ENCODE assay signal across 8 cellular contexts in the genomic region with DNA sequence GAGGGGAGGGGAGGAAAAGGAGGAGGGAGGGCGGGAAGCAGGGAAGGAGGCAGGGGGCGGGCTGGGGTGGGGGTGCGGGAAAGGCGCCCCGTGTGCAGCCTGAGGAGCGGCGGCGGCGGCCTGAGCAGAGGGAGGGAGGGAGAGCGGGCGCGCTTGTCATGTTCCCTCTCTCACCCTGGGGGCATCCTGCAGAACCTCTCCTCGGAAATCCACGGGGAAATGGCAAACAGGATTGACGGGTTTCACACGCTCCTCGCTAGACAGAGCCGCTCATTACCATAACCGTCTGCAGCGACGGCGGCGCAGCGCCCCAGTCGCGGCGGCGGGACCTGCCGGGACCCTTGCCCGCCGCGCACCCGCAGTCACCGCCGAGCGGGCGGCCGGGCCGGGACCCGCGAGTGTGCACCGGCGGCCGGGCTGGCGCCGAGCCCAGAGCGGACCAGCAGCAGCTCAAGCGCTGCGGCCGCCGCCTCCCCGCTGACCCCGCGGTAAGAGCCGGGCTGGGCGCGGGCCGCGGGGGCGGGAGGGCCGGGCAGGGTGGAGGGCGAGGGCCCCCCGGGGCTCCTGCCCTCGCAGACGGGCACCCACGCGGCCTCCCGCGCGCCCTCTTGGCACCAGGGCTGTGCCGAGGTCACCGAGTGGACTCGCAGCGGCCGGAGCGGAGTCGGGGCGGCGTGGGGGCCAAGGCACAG. TPM values are rescaled to one million over a fixed set of nuclear protein-coding genes. Genes with fewer than 3 reads are reported as not detected.
A peak's percentile ranks its signal among the peaks of the same experiment; 100 is the strongest.
DNase-seq lines count a peak whose midpoint lies in the region; ATAC-seq, FAIRE-seq and TF ChIP-seq lines count a peak whose summit lies in the region.

A gene (plus strand): TSS at position 273 of the 692 bp plus-strand sequence. CDS start 5,165 bp downstream, outside the sequence.

- WGBS in right cardiac atrium, result under 1% methylated on average over 79 of the region's 79 CpGs

- H3K4me2 ChIP-seq in OCI-LY7 (ENCODE audit: low read length), result no peak within 1 kb of the TSS

- intact Hi-C loops in right cardiac atrium (cut with DNase I), result loop anchor here in 2 of 4 donors (5.0 to 10.0 kb wide), 2 partner anchors 60 to 62 kb away; no protein-coding TSS in a partner anchor
- intact Hi-C loops in posterior cingulate gyrus (cut with DNase I), result no loop called here
- intact Hi-C loops in OCI-LY7 (cut with micrococcal nuclease; ENCODE audit: unreplicated experiment), result no loop called here

- H4K20me1 ChIP-seq in OCI-LY7 (ENCODE audit: insufficient read depth, low read length), result no peaks in the 10 kb centered on the region

- no peaks in the 10 kb centered on the region for H3K36me3 ChIP-seq in OCI-LY7 (ENCODE audit: insufficient read depth, low read length)

- no peak for TF ChIP-seq POLR2A in GM12891 (IDR thresholded peaks at IDR 0.05; ENCODE audit: low read depth, low read length)

- no peak within 1 kb of the TSS for H2AFZ ChIP-seq in OCI-LY7 (ENCODE audit: low read length)

- POLR2A ChIA-PET in OCI-LY7 (lab: Charles Lee), result no interaction called here

- H3K27me3 ChIP-seq in right cardiac atrium (ENCODE audit: control insufficient read depth, insufficient read depth), result no peaks in the 10 kb centered on the region

- TF ChIP-seq CTCF in OCI-LY7 (conservative IDR thresholded peaks at IDR 0.05; ENCODE audit: low read length), result no peak

- no peaks in the 10 kb centered on the region for H3K9me2 ChIP-seq in OCI-LY7 (ENCODE audit: insufficient read depth, low read length)

- H3K27ac ChIP-seq in right cardiac atrium (ENCODE audit: low read length), result peak within 1 kb of the TSS; percentile 34
- no peak within 1 kb of the TSS for H3K27ac ChIP-seq in OCI-LY7 (ENCODE audit: low read depth, low read length, poor library complexity, severe bottlenecking)

- H3K4me1 ChIP-seq in right cardiac atrium (ENCODE audit: control insufficient read depth, insufficient read depth, low read length) (peaks cover 2% of the 10 kb centered on the region), OCI-LY7 (ENCODE audit: insufficient read depth, low read length, poor library complexity, severe bottlenecking) (no peaks in the 10 kb centered on the region)

- no TSS peak for BruUV-seq in OCI-LY7 (replicated peaks; lab: Mats Ljungman, UMichigan)

- H3K79me2 ChIP-seq in OCI-LY7 (ENCODE audit: insufficient read depth, low read depth, low read length), result no peaks in the 10 kb centered on the region

- ATAC-seq in right cardiac atrium, result peak in 1 of 2 donors; percentile 8
- ATAC-seq in GM18861 (IDR thresholded peaks at IDR 0.05; ENCODE audit: unreplicated experiment), result no peak

- H3K9me3 ChIP-seq in right cardiac atrium (ENCODE audit: control insufficient read depth, low read length), result no peaks in the 10 kb centered on the region
- no peaks in the 10 kb centered on the region for H3K9me3 ChIP-seq in OCI-LY7 (ENCODE audit: low read length)

- peak within 1 kb of the TSS; percentile 80 for H3K4me3 ChIP-seq in right cardiac atrium (ENCODE audit: low read length)
- H3K4me3 ChIP-seq in OCI-LY7 (ENCODE audit: low read depth, low read length, poor library complexity, severe bottlenecking), result no peak within 1 kb of the TSS

- DNase-seq in DMS53 treated with DMSO at 0.1 percent for 48 hours (lab: John Stamatoyannopoulos, UW; ENCODE audit: unreplicated experiment) (peak; percentile 85), NCI-H146 (lab: John Stamatoyannopoulos, UW) (peak; percentile 73), amniotic epithelial cell (ENCODE audit: low read depth) (peak; percentile 40), right cardiac atrium (peak; percentile 47 to 86 (median 79)), posterior cingulate gyrus (peak in 7 of 10 donors; percentile 21 to 91 (median 59)), GM12891 (ENCODE audit: insufficient read length, low spot score) (no peak), OCI-LY7 (ENCODE audit: low spot score) (no peak)

- no peak for FAIRE-seq in GM12891 (lab: Jason Lieb, UNC)

- CTCF ChIA-PET in OCI-LY7 (lab: Charles Lee; ENCODE audit: unreplicated experiment), result no interaction called here

TF ChIP-seq in GM12891, 5 proteins besides CTCF, POLR2A, EP300 and RAD21:
- TF ChIP-seq POLR2AphosphoS5 (IDR thresholded peaks at IDR 0.05; ENCODE audit: low read depth, low read length), result no peak
- TF ChIP-seq SPI1 (IDR thresholded peaks at IDR 0.05; ENCODE audit: low read depth, low read length), result no peak
- no peak for TF ChIP-seq POU2F2 (IDR thresholded peaks at IDR 0.05; ENCODE audit: low read depth, low read length)
- no peak for TF ChIP-seq PAX5 (IDR thresholded peaks at IDR 0.05; ENCODE audit: insufficient read depth, low read length, severe bottlenecking)
- no peak for TF ChIP-seq TAF1 (IDR thresholded peaks at IDR 0.05; ENCODE audit: low read depth, low read length)
TF ChIP-seq in GM12891: peak in this region for 0.

RNA-seq across cellular contexts. Expression of the gene that starts here (rescaled TPM):
- total RNA-seq in right cardiac atrium (10 to 100 TPM in 3 of 4 donors, 1 to 10 TPM in 1; 9.5 to 16.4 (median 13.0) TPM), OCI-LY7 (2022) (not detected in 2 replicates)
- 1.9 TPM for polyA plus RNA-seq in right cardiac atrium
- not detected for polyA plus RNA-seq in GM12891 (2012; ENCODE audit: low read depth, missing spikeins)
- total RNA-seq in OCI-LY7 (2014; rRNA removed; shearing (Covaris generic)), result not detected in 2 replicates

Comparison
In these comparisons a context has a peak if more than half of its experiments do, and no peak if none do; other contexts are left out.
1. RNA of the gene that starts here (total RNA-seq): 9.5 to 16.4 TPM in right cardiac atrium; not detected in OCI-LY7; every median in the first group is over 10 times any median in the second.
2. DNase-seq: peak in DMS53 treated with DMSO at 0.1 percent for 48 hours (single experiment), NCI-H146 (single experiment), amniotic epithelial cell (single experiment), right cardiac atrium (3 of 3) and posterior cingulate gyrus (7 of 10); none in GM12891 (single experiment) and OCI-LY7 (single experiment).